Comparison of ENCODE assay signal across 1 cellular context in genomic region chr19:58559275-58560006, GRCh38.
TF ChIP-seq lines count a peak whose summit lies in the region.

No MANE protein-coding gene starts in this region.

TF ChIP-seq in WTC11, 78 proteins besides CTCF, POLR2A, EP300 and RAD21 (continued from another document and continues in another):
- no peak for TF ChIP-seq ZNF532 (CRISPR knock-in tag; IDR thresholded peaks at IDR 0.05; ENCODE audit: borderline replicate concordance)
- no peak for TF ChIP-seq ZNF317 (CRISPR knock-in tag; IDR thresholded peaks at IDR 0.05; ENCODE audit: borderline replicate concordance, low read depth)
- TF ChIP-seq TCF7 (CRISPR knock-in tag; IDR thresholded peaks at IDR 0.05; ENCODE audit: low read depth), result no peak
- 0 out of 2 replicates have a peak, but pooled peaks have one; percentile 91 for TF ChIP-seq ZNF219 (CRISPR knock-in tag; IDR thresholded peaks at IDR 0.05; ENCODE audit: borderline replicate concordance)
- no peak for TF ChIP-seq GRHL2 (CRISPR knock-in tag; IDR thresholded peaks at IDR 0.05; ENCODE audit: insufficient replicate concordance, severe bottlenecking)
- TF ChIP-seq ZNF281 (CRISPR knock-in tag; IDR thresholded peaks at IDR 0.05), result peak; percentile 72
- TF ChIP-seq MYBL2 (CRISPR knock-in tag; IDR thresholded peaks at IDR 0.05), result no peak
- TF ChIP-seq, protein P1, sequence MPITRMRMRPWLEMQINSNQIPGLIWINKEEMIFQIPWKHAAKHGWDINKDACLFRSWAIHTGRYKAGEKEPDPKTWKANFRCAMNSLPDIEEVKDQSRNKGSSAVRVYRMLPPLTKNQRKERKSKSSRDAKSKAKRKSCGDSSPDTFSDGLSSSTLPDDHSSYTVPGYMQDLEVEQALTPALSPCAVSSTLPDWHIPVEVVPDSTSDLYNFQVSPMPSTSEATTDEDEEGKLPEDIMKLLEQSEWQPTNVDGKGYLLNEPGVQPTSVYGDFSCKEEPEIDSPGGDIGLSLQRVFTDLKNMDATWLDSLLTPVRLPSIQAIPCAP (CRISPR knock-in tag; IDR thresholded peaks at IDR 0.05), result peak; percentile 59; the same call in 1 of the 2 replicates
- TF ChIP-seq FOXK1 (CRISPR knock-in tag; IDR thresholded peaks at IDR 0.05), result peak; percentile 56
- TF ChIP-seq E2F5 (CRISPR knock-in tag; IDR thresholded peaks at IDR 0.05), result no peak
- TF ChIP-seq USF2 (CRISPR knock-in tag; IDR thresholded peaks at IDR 0.05), result no peak
- no peak; the same call in 1 of the 2 replicates for TF ChIP-seq ZNF232 (CRISPR knock-in tag; IDR thresholded peaks at IDR 0.05)
- TF ChIP-seq ZNF396 (CRISPR knock-in tag; IDR thresholded peaks at IDR 0.05; ENCODE audit: borderline replicate concordance), result no peak
- TF ChIP-seq, protein P2, sequence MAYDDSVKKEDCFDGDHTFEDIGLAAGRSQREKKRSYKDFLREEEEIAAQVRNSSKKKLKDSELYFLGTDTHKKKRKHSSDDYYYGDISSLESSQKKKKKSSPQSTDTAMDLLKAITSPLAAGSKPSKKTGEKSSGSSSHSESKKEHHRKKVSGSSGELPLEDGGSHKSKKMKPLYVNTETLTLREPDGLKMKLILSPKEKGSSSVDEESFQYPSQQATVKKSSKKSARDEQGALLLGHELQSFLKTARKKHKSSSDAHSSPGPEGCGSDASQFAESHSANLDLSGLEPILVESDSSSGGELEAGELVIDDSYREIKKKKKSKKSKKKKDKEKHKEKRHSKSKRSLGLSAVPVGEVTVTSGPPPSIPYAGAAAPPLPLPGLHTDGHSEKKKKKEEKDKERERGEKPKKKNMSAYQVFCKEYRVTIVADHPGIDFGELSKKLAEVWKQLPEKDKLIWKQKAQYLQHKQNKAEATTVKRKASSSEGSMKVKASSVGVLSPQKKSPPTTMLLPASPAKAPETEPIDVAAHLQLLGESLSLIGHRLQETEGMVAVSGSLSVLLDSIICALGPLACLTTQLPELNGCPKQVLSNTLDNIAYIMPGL (CRISPR knock-in tag; IDR thresholded peaks at IDR 0.05), result 0 out of 2 replicates have a peak, but pooled peaks have one; percentile 3
- TF ChIP-seq NR3C1 (CRISPR knock-in tag; conservative IDR thresholded peaks at IDR 0.05; ENCODE audit: low read depth), result no peak
- TF ChIP-seq ESRRA (CRISPR knock-in tag; IDR thresholded peaks at IDR 0.05; ENCODE audit: borderline replicate concordance), result 0 out of 2 replicates have a peak, but pooled peaks have one; percentile 36
- peak; percentile 75 for TF ChIP-seq FOXP4 (CRISPR knock-in tag; IDR thresholded peaks at IDR 0.05)
- TF ChIP-seq NFYB (CRISPR knock-in tag; conservative IDR thresholded peaks at IDR 0.05; ENCODE audit: low read depth), result peak; percentile 81
- TF ChIP-seq, protein P3, sequence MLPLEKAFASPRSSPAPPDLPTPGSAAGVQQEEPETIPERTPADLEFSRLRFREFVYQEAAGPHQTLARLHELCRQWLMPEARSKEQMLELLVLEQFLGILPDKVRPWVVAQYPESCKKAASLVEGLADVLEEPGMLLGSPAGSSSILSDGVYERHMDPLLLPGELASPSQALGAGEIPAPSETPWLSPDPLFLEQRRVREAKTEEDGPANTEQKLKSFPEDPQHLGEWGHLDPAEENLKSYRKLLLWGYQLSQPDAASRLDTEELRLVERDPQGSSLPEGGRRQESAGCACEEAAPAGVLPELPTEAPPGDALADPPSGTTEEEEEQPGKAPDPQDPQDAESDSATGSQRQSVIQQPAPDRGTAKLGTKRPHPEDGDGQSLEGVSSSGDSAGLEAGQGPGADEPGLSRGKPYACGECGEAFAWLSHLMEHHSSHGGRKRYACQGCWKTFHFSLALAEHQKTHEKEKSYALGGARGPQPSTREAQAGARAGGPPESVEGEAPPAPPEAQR (CRISPR knock-in tag; IDR thresholded peaks at IDR 0.05), result no peak
- no peak for TF ChIP-seq AFF4 (CRISPR knock-in tag; IDR thresholded peaks at IDR 0.05; ENCODE audit: borderline replicate concordance)
- TF ChIP-seq NFATC4 (CRISPR knock-in tag; IDR thresholded peaks at IDR 0.05), result no peak
- TF ChIP-seq TEAD1 (CRISPR knock-in tag; IDR thresholded peaks at IDR 0.05), result peak; percentile 64; the same call in 1 of the 2 replicates
- peak; percentile 29; the same call in 1 of the 2 replicates for TF ChIP-seq ZNF671 (CRISPR knock-in tag; IDR thresholded peaks at IDR 0.05)
- TF ChIP-seq RORB (CRISPR knock-in tag; IDR thresholded peaks at IDR 0.05), result no peak
- no peak for TF ChIP-seq PREB (CRISPR knock-in tag; IDR thresholded peaks at IDR 0.05; ENCODE audit: borderline replicate concordance)
- TF ChIP-seq ZNF423 (CRISPR knock-in tag; IDR thresholded peaks at IDR 0.05), result no peak
- TF ChIP-seq, protein P4, sequence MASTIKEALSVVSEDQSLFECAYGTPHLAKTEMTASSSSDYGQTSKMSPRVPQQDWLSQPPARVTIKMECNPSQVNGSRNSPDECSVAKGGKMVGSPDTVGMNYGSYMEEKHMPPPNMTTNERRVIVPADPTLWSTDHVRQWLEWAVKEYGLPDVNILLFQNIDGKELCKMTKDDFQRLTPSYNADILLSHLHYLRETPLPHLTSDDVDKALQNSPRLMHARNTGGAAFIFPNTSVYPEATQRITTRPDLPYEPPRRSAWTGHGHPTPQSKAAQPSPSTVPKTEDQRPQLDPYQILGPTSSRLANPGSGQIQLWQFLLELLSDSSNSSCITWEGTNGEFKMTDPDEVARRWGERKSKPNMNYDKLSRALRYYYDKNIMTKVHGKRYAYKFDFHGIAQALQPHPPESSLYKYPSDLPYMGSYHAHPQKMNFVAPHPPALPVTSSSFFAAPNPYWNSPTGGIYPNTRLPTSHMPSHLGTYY (CRISPR knock-in tag; IDR thresholded peaks at IDR 0.05), result no peak
- no peak for TF ChIP-seq SMAD4 (CRISPR knock-in tag; IDR thresholded peaks at IDR 0.05)
- no peak for TF ChIP-seq RELA (CRISPR knock-in tag; IDR thresholded peaks at IDR 0.05; ENCODE audit: borderline replicate concordance)
- TF ChIP-seq JUN (CRISPR knock-in tag; IDR thresholded peaks at IDR 0.05), result 0 out of 2 replicates have a peak, but pooled peaks have one; percentile 13
- TF ChIP-seq OVOL2 (CRISPR knock-in tag; IDR thresholded peaks at IDR 0.05; ENCODE audit: borderline replicate concordance), result no peak
- no peak for TF ChIP-seq CREB1 (CRISPR knock-in tag; IDR thresholded peaks at IDR 0.05)
- no peak for TF ChIP-seq ELF4 (CRISPR knock-in tag; IDR thresholded peaks at IDR 0.05; ENCODE audit: low read depth)
- TF ChIP-seq FOXJ3 (CRISPR knock-in tag; IDR thresholded peaks at IDR 0.05; ENCODE audit: borderline replicate concordance), result no peak
- no peak for TF ChIP-seq ZNF138 (CRISPR knock-in tag; conservative IDR thresholded peaks at IDR 0.05)
- TF ChIP-seq EMX1 (CRISPR knock-in tag; IDR thresholded peaks at IDR 0.05), result no peak
